In the genomic region with DNA sequence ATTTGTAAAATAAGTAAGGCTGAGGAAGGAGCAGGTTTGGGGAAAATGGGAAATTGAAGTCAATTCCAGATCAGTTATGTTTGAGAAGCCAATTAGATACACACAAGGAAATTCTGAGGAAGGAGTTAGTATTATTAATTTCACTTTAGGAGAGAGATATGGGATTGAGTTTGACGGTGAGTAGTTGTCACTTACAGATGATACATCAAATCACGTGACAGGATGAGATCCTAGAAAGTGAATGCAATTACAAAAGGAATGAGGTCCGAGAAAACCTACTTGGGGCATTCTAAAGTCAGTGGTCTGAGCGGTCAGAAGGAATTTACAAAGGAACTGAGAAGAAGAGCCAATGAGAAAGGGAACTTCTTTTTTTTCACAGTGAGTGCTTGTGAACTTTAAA, we compare ENCODE assay signal across 1 cellular context.
TF ChIP-seq lines count a peak whose summit lies in the region.

No MANE protein-coding gene starts in this region.

TF ChIP-seq in GM23338, 12 proteins besides CTCF, POLR2A, EP300 and RAD21 (continued from another document):
- TF ChIP-seq, protein P1, sequence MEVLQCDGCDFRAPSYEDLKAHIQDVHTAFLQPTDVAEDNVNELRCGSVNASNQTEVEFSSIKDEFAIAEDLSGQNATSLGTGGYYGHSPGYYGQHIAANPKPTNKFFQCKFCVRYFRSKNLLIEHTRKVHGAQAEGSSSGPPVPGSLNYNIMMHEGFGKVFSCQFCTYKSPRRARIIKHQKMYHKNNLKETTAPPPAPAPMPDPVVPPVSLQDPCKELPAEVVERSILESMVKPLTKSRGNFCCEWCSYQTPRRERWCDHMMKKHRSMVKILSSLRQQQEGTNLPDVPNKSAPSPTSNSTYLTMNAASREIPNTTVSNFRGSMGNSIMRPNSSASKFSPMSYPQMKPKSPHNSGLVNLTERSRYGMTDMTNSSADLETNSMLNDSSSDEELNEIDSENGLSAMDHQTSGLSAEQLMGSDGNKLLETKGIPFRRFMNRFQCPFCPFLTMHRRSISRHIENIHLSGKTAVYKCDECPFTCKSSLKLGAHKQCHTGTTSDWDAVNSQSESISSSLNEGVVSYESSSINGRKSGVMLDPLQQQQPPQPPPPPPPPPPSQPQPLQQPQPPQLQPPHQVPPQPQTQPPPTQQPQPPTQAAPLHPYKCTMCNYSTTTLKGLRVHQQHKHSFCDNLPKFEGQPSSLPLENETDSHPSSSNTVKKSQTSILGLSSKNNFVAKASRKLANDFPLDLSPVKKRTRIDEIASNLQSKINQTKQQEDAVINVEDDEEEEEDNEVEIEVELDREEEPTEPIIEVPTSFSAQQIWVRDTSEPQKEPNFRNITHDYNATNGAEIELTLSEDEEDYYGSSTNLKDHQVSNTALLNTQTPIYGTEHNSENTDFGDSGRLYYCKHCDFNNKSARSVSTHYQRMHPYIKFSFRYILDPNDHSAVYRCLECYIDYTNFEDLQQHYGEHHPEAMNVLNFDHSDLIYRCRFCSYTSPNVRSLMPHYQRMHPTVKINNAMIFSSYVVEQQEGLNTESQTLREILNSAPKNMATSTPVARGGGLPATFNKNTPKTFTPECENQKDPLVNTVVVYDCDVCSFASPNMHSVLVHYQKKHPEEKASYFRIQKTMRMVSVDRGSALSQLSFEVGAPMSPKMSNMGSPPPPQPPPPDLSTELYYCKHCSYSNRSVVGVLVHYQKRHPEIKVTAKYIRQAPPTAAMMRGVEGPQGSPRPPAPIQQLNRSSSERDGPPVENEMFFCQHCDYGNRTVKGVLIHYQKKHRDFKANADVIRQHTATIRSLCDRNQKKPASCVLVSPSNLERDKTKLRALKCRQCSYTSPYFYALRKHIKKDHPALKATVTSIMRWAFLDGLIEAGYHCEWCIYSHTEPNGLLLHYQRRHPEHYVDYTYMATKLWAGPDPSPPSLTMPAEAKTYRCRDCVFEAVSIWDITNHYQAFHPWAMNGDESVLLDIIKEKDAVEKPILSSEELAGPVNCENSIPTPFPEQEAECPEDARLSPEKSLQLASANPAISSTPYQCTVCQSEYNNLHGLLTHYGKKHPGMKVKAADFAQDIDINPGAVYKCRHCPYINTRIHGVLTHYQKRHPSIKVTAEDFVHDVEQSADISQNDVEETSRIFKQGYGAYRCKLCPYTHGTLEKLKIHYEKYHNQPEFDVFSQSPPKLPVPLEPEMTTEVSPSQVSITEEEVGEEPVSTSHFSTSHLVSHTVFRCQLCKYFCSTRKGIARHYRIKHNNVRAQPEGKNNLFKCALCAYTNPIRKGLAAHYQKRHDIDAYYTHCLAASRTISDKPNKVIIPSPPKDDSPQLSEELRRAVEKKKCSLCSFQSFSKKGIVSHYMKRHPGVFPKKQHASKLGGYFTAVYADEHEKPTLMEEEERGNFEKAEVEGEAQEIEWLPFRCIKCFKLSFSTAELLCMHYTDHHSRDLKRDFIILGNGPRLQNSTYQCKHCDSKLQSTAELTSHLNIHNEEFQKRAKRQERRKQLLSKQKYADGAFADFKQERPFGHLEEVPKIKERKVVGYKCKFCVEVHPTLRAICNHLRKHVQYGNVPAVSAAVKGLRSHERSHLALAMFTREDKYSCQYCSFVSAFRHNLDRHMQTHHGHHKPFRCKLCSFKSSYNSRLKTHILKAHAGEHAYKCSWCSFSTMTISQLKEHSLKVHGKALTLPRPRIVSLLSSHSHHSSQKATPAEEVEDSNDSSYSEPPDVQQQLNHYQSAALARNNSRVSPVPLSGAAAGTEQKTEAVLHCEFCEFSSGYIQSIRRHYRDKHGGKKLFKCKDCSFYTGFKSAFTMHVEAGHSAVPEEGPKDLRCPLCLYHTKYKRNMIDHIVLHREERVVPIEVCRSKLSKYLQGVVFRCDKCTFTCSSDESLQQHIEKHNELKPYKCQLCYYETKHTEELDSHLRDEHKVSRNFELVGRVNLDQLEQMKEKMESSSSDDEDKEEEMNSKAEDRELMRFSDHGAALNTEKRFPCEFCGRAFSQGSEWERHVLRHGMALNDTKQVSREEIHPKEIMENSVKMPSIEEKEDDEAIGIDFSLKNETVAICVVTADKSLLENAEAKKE (CRISPR knock-in tag; IDR thresholded peaks at IDR 0.05): no peak
